1 cellular context compared by ENCODE assay signal in the genomic region with DNA sequence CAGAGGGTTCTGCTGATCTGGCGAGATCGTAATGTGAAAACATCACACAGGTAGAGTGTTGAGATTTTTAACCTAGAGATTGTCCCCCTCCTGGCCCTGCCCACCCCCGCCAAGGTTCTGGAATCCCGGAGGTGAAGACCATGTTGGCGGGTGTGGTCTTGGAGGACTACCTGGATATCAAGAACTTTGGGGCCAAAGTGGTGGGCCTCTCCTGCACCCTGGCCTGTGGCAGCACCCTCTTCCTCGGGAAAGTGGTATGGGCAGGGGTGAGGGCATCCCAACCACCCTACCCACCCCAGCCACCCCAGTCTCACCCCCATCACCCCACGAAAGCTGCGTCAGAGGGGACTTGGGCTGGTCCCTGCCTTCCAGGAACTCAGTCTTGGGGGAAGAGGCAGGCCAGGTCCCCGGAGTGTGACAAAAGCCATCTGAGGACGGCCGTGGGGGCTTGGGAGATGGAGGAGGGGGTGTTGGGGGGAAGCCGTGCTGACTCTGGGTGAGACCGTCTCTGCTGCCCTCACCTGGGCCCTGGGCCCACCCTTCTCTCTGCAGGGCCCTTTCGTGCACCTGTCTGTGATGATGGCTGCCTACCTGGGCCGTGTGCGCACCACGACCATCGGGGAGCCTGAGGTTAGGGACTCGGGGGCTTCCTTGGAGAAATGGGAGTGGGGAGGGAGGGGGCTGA.
TF ChIP-seq lines count a peak whose summit lies in the region.

No MANE protein-coding gene starts in this region.

TF ChIP-seq in H1, 55 proteins besides CTCF, POLR2A, EP300 and RAD21:
- TF ChIP-seq CHD2 (IDR thresholded peaks at IDR 0.05; ENCODE audit: low read length): no peak
- no peak for TF ChIP-seq KDM1A (IDR thresholded peaks at IDR 0.05; ENCODE audit: borderline replicate concordance, low read length)
- no peak for TF ChIP-seq CBX5 (IDR thresholded peaks at IDR 0.05; ENCODE audit: low read depth, low read length)
- no peak for TF ChIP-seq GABPA (IDR thresholded peaks at IDR 0.05; ENCODE audit: borderline replicate concordance, insufficient read depth, low read length)
- TF ChIP-seq EGR1 (IDR thresholded peaks at IDR 0.05; ENCODE audit: borderline replicate concordance, low read depth, low read length): no peak
- no peak for TF ChIP-seq SP2 (IDR thresholded peaks at IDR 0.05; ENCODE audit: low read length)
- no peak for TF ChIP-seq SAP30 (IDR thresholded peaks at IDR 0.05; ENCODE audit: insufficient read depth, insufficient replicate concordance, low read length)
